ENCODE assay signal across 8 cellular contexts in genomic region chr1:64895500-64895899, GRCh38.
DNase-seq lines count a peak whose midpoint lies in the region; ATAC-seq and TF ChIP-seq lines count a peak whose summit lies in the region.

No MANE protein-coding gene starts in this region.

- no TSS peak for BruUV-seq in Caco-2 (replicated peaks; lab: Mats Ljungman, UMichigan)

- H3K27ac ChIP-seq in right lobe of liver, result no peak overlapping the region

- DNase-seq in GM10248 (ENCODE audit: extremely low spot score) (peak; percentile 55), GM20000 (ENCODE audit: low spot score) (peak; percentile 56), left colon (no peak), right lobe of liver (no peak), Caco-2 (no peak), NCI-H510A (lab: John Stamatoyannopoulos, UW) (no peak)
- DNase-seq in activated naive CD8-positive, alpha-beta T cell treated with anti-CD3 and anti-CD28 coated beads, Interleukin-2, amount 10 ng/mL, durations not matched to agents 7 days and 5 days, result no peak

- H3K4me3 Mint-ChIP-seq in activated naive CD8-positive, alpha-beta T cell treated with anti-CD3 and anti-CD28 coated beads, Interleukin-2, amount 10 ng/mL, durations not matched to agents 7 days and 5 days, result no peak overlapping the region
- H3K4me3 Mint-ChIP-seq in Caco-2 (ENCODE audit: unreplicated experiment), result no peak overlapping the region

- H3K9me3 Mint-ChIP-seq in activated naive CD8-positive, alpha-beta T cell treated with anti-CD3 and anti-CD28 coated beads, Interleukin-2, amount 10 ng/mL, durations not matched to agents 7 days and 5 days, result no peaks in the 10 kb centered on the region
- H3K9me3 Mint-ChIP-seq in Caco-2 (ENCODE audit: unreplicated experiment), result no peaks in the 10 kb centered on the region

- H3K36me3 ChIP-seq in right lobe of liver (no peaks in the 10 kb centered on the region), Caco-2 (ENCODE audit: control insufficient read depth, insufficient read depth, low read length) (no peaks in the 10 kb centered on the region)

- H3K4me3 ChIP-seq in right lobe of liver (no peak overlapping the region), Caco-2 (ENCODE audit: low read depth, low read length) (no peak overlapping the region)

- CTCF ChIA-PET in GM10248 (lab: Yijun Ruan, JAX), result interaction anchor here (0.9 to 2.6 kb wide), 14 partner anchors 10 to 219 kb away, joined by 3 to 9 read pairs (median 3); no protein-coding TSS in a partner anchor
- CTCF ChIA-PET in Caco-2 (lab: Charles Lee), result no interaction called here

- intact Hi-C loops in left colon (cut with DNase I, micrococcal nuclease), result no loop called here
- intact Hi-C loops in right lobe of liver (cut with DNase I), result loop anchor here in 1 of 2 donors (10.0 kb wide), 1 partner anchor 69 kb away; the partner anchor contains the start of gene JAK1
- intact Hi-C loops in Caco-2 (cut with micrococcal nuclease; ENCODE audit: unreplicated experiment), result no loop called here

- peaks cover 5% of the 10 kb centered on the region for H3K36me3 Mint-ChIP-seq in activated naive CD8-positive, alpha-beta T cell treated with anti-CD3 and anti-CD28 coated beads, Interleukin-2, amount 10 ng/mL, durations not matched to agents 7 days and 5 days
- no peaks in the 10 kb centered on the region for H3K36me3 Mint-ChIP-seq in Caco-2 (ENCODE audit: insufficient read depth, unreplicated experiment)

- H3K4me1 ChIP-seq in right lobe of liver, result peaks cover 0 to 29% (median 7%) of the 10 kb centered on the region in 4 donors
- H3K4me1 ChIP-seq in Caco-2, result peaks cover 29% of the 10 kb centered on the region

- no peaks in the 10 kb centered on the region for H3K27me3 Mint-ChIP-seq in activated naive CD8-positive, alpha-beta T cell treated with anti-CD3 and anti-CD28 coated beads, Interleukin-2, amount 10 ng/mL, durations not matched to agents 7 days and 5 days
- H3K27me3 Mint-ChIP-seq in Caco-2 (ENCODE audit: insufficient read depth, unreplicated experiment), result no peaks in the 10 kb centered on the region

- POLR2A ChIA-PET in GM10248 (lab: Yijun Ruan, JAX) (no interaction called here), Caco-2 (lab: Charles Lee) (no interaction called here)
- POLR2A ChIA-PET in activated naive CD8-positive, alpha-beta T cell treated with anti-CD3 and anti-CD28 coated beads, Interleukin-2, amount 10 ng/mL, durations not matched to agents 7 days and 5 days (lab: Charles Lee), result interaction anchor here (1.7 kb wide), 1 partner anchor 71 kb away, joined by 3 read pairs; the partner anchor contains the start of gene JAK1

- H3K27ac Mint-ChIP-seq in activated naive CD8-positive, alpha-beta T cell treated with anti-CD3 and anti-CD28 coated beads, Interleukin-2, amount 10 ng/mL, durations not matched to agents 7 days and 5 days, result no peak overlapping the region
- H3K27ac Mint-ChIP-seq in Caco-2 (ENCODE audit: unreplicated experiment), result no peak overlapping the region

- TF ChIP-seq CTCF in GM10248 (IDR thresholded peaks at IDR 0.05; ENCODE audit: control extremely low read depth, extremely low read depth, low read depth, missing control alignments) (no peak), GM20000 (IDR thresholded peaks at IDR 0.05; ENCODE audit: extremely low read depth, missing control alignments) (no peak), right lobe of liver (IDR thresholded peaks at IDR 0.05) (no peak), Caco-2 (IDR thresholded peaks at IDR 0.05; ENCODE audit: insufficient read depth in 1 of 2, low read depth in 1 of 2, low read length in 1 of 2, severe bottlenecking in 1 of 2, unreplicated experiment in 1 of 2) (no peak)

- H3K4me1 Mint-ChIP-seq in activated naive CD8-positive, alpha-beta T cell treated with anti-CD3 and anti-CD28 coated beads, Interleukin-2, amount 10 ng/mL, durations not matched to agents 7 days and 5 days, result peaks cover 62% of the 10 kb centered on the region
- H3K4me1 Mint-ChIP-seq in Caco-2 (ENCODE audit: low read depth, unreplicated experiment), result peaks cover 19% of the 10 kb centered on the region

- ATAC-seq in HG03342 (IDR thresholded peaks at IDR 0.05; ENCODE audit: unreplicated experiment) (peak; percentile 67), left colon (no peak), right lobe of liver (no peak)
- ATAC-seq in activated naive CD8-positive, alpha-beta T cell treated with anti-CD3 and anti-CD28 coated beads, Interleukin-2, amount 10 ng/mL, durations not matched to agents 7 days and 5 days (ENCODE audit: low read depth), result peak; percentile 33

- 76% methylated on average over 2 of the region's 2 CpGs for WGBS in right lobe of liver (ENCODE audit: insufficient coverage, low coverage, low lambda C conversion rate, missing lambda C conversion rate)

- no peaks in the 10 kb centered on the region for H3K27me3 ChIP-seq in right lobe of liver
- H3K27me3 ChIP-seq in Caco-2 (replicated peaks; ENCODE audit: control insufficient read depth, insufficient read depth, low read length), result no peaks in the 10 kb centered on the region

- H3K9me3 ChIP-seq in right lobe of liver, result no peaks in the 10 kb centered on the region
- H3K9me3 ChIP-seq in Caco-2, result no peaks in the 10 kb centered on the region

- no peak for TF ChIP-seq POLR2A in right lobe of liver (IDR thresholded peaks at IDR 0.05)

Comparison
In these comparisons a context has a peak if more than half of its experiments do, and no peak if none do; other contexts are left out.
1. DNase-seq: peak in GM10248 (single experiment) and GM20000 (single experiment); none in activated naive CD8-positive, alpha-beta T cell treated with anti-CD3 and anti-CD28 coated beads, Interleukin-2, amount 10 ng/mL, durations not matched to agents 7 days and 5 days (single experiment), left colon (0 of 2), right lobe of liver (0 of 3), Caco-2 (0 of 2) and NCI-H510A (single experiment).
2. ATAC-seq: peak in HG03342 (single experiment) and activated naive CD8-positive, alpha-beta T cell treated with anti-CD3 and anti-CD28 coated beads, Interleukin-2, amount 10 ng/mL, durations not matched to agents 7 days and 5 days (single experiment); none in left colon (single experiment) and right lobe of liver (0 of 4).